In genomic region chr3:183220828-183221227, GRCh38 we compare ENCODE assay signal across 1 cellular context.
TF ChIP-seq lines count a peak whose summit lies in the region.

No MANE protein-coding gene starts in this region.

TF ChIP-seq in K562, 482 proteins besides CTCF, POLR2A, EP300 and RAD21:
- TF ChIP-seq XRCC4 (IDR thresholded peaks at IDR 0.05; ENCODE audit: extremely low read depth, insufficient read depth, insufficient read length): no peak
- TF ChIP-seq MEIS2 (IDR thresholded peaks at IDR 0.05; ENCODE audit: partially characterized antibody): peak; percentile 58
